Comparison of ENCODE assay signal across 9 cellular contexts in genomic region chr12:99810718-99811593, GRCh38.
DNase-seq lines count a peak whose midpoint lies in the region; ATAC-seq, FAIRE-seq and TF ChIP-seq lines count a peak whose summit lies in the region.
"Had no signal": no experiment of that assay in that cellular context is flagged by ENCODE, and none has a peak within 500 bp of the region (broad histone marks: within the 10 kb centered on the region; RNA-seq: fewer than 3 reads in every experiment).

No MANE protein-coding gene starts in this region.

- intact Hi-C loops in esophagus squamous epithelium (cut with DNase I): no loop called here

- H3K4me2 ChIP-seq in osteoblast (ENCODE audit: insufficient read depth, low read length): no peak overlapping the region

- no peaks in the 10 kb centered on the region for H4K20me1 ChIP-seq in osteoblast (ENCODE audit: insufficient read depth, low read length)

- 18 to 23% methylated on average over 2 of the region's 2 CpGs for WGBS in esophagus squamous epithelium, 2 donors

- no peaks in the 10 kb centered on the region for H3K79me2 ChIP-seq in osteoblast (ENCODE audit: insufficient read depth, low read length)

- ATAC-seq in HG03139 (IDR thresholded peaks at IDR 0.05; ENCODE audit: unreplicated experiment): no peak

- peak; percentile 21 for DNase-seq in NCI-H2107 treated with DMSO at 0.1 percent for 48 hours (lab: John Stamatoyannopoulos, UW; ENCODE audit: unreplicated experiment)
- DNase-seq in NCI-H2107 (lab: John Stamatoyannopoulos, UW): no peak
- peak; percentile 11 for DNase-seq in NCI-H460 (ENCODE audit: extremely low read depth, low read depth)
- peak; percentile 39 for DNase-seq in choroid plexus epithelial cell (ENCODE audit: low read depth)
- DNase-seq in osteoblast (ENCODE audit: insufficient read length, low spot score, missing footprints): peak; percentile 8
- no peak for DNase-seq in GM12891 (ENCODE audit: insufficient read length, low spot score)
- DNase-seq in esophagus squamous epithelium (lab: John Stamatoyannopoulos, UW): no peak
- DNase-seq: naive B cell had no signal

- no peak for TF ChIP-seq POLR2A in GM12891 (IDR thresholded peaks at IDR 0.05; ENCODE audit: low read depth, low read length)
- TF ChIP-seq POLR2A in esophagus squamous epithelium (IDR thresholded peaks at IDR 0.05): no peak

- H3K36me3 ChIP-seq in osteoblast (ENCODE audit: insufficient read depth, low read length) (no peaks in the 10 kb centered on the region), esophagus squamous epithelium (no peaks in the 10 kb centered on the region)

- TF ChIP-seq CTCF in choroid plexus epithelial cell (conservative IDR thresholded peaks at IDR 0.05; ENCODE audit: low read depth, low read length) (peak; percentile 45), osteoblast (IDR thresholded peaks at IDR 0.05; ENCODE audit: extremely low read depth, low read depth, low read length) (peak; percentile 35), esophagus squamous epithelium (IDR thresholded peaks at IDR 0.05) (peak in 2 of 6 experiments; percentile 33 to 46)

- no peaks in the 10 kb centered on the region for H3K9me3 ChIP-seq in osteoblast (ENCODE audit: low read depth, low read length)
- no peaks in the 10 kb centered on the region for H3K9me3 ChIP-seq in esophagus squamous epithelium

- no peak overlapping the region for H3K4me3 ChIP-seq in choroid plexus epithelial cell (ENCODE audit: low read depth, low read length)
- no peak overlapping the region for H3K4me3 ChIP-seq in osteoblast (ENCODE audit: insufficient read depth, low read length)
- no peak overlapping the region for H3K4me3 ChIP-seq in esophagus squamous epithelium

- no peak overlapping the region for H2AFZ ChIP-seq in osteoblast (ENCODE audit: low read length)

- H3K4me1 ChIP-seq in osteoblast (ENCODE audit: insufficient read depth, low read length) (no peaks in the 10 kb centered on the region), esophagus squamous epithelium (peaks cover 0 to 4% (median 0%) of the 10 kb centered on the region in 3 donors)

- H3K27ac ChIP-seq in osteoblast (ENCODE audit: low read depth, low read length) (no peak overlapping the region), esophagus squamous epithelium (no peak overlapping the region)

- no peaks in the 10 kb centered on the region for H3K27me3 ChIP-seq in osteoblast (ENCODE audit: insufficient read depth, low read length)
- H3K27me3 ChIP-seq in esophagus squamous epithelium: no peaks in the 10 kb centered on the region

- FAIRE-seq in GM12891 (lab: Jason Lieb, UNC): no peak

TF ChIP-seq in GM12891, 5 proteins besides CTCF, POLR2A, EP300 and RAD21:
- no peak for TF ChIP-seq SPI1 (IDR thresholded peaks at IDR 0.05; ENCODE audit: low read depth, low read length)
- no peak for TF ChIP-seq POLR2AphosphoS5 (IDR thresholded peaks at IDR 0.05; ENCODE audit: low read depth, low read length)
- TF ChIP-seq PAX5 (IDR thresholded peaks at IDR 0.05; ENCODE audit: insufficient read depth, low read length, severe bottlenecking): no peak
- no peak for TF ChIP-seq TAF1 (IDR thresholded peaks at IDR 0.05; ENCODE audit: low read depth, low read length)
- no peak for TF ChIP-seq POU2F2 (IDR thresholded peaks at IDR 0.05; ENCODE audit: low read depth, low read length)

Comparison
In these comparisons a context has a peak if more than half of its experiments do, and no peak if none do; other contexts are left out.
1. DNase-seq: peak in NCI-H2107 treated with DMSO at 0.1 percent for 48 hours (single experiment), NCI-H460 (single experiment), choroid plexus epithelial cell (single experiment) and osteoblast (single experiment); none in NCI-H2107 (single experiment), GM12891 (single experiment) and esophagus squamous epithelium (single experiment).